Comparison of ENCODE assay signal across 20 cellular contexts in genomic region chr13:114000151-114001040, GRCh38. TPM values are rescaled to one million over a fixed set of nuclear protein-coding genes. Genes with fewer than 3 reads are reported as not detected.
DNase-seq lines count a peak whose midpoint lies in the region; ATAC-seq and TF ChIP-seq lines count a peak whose summit lies in the region.
"Had no signal": no experiment of that assay in that cellular context is flagged by ENCODE, and none has a peak within 500 bp of the region (broad histone marks: within the 10 kb centered on the region; RNA-seq: fewer than 3 reads in every experiment).

No MANE protein-coding gene starts in this region.

- H3K4me1 Mint-ChIP-seq in activated T-cell treated with anti-CD3 and anti-CD28 coated beads, Interleukin-2, amount 50 U/mL, for 24 hours (ENCODE audit: low read depth), result peaks cover 2% of the 10 kb centered on the region
- H3K4me1 Mint-ChIP-seq in CD8-positive, alpha-beta T cell (ENCODE audit: low read depth), result no peaks in the 10 kb centered on the region
- peaks cover 10% of the 10 kb centered on the region for H3K4me1 Mint-ChIP-seq in chondrocyte (ENCODE audit: low read depth)

- no peak overlapping the region for H3K27ac ChIP-seq in CD8-positive, alpha-beta T cell (ENCODE audit: low read depth, low read length)
- H3K27ac ChIP-seq: 22Rv1; BLaER1 treated with 17β-estradiol and CSF1 and Interleukin-3, amounts not matched to agents 10 nM and 100 nM; GM23248 had no signal

- no peaks in the 10 kb centered on the region for H3K9me3 Mint-ChIP-seq in activated T-cell treated with anti-CD3 and anti-CD28 coated beads, Interleukin-2, amount 50 U/mL, for 24 hours
- no peaks in the 10 kb centered on the region for H3K9me3 Mint-ChIP-seq in CD8-positive, alpha-beta T cell
- no peaks in the 10 kb centered on the region for H3K9me3 Mint-ChIP-seq in chondrocyte (ENCODE audit: low read depth)

- H3K36me3 ChIP-seq in CD8-positive, alpha-beta T cell (ENCODE audit: insufficient read depth, low read length), result peaks cover 65% of the 10 kb centered on the region

- no peak overlapping the region for H3K4me3 Mint-ChIP-seq in activated T-cell treated with anti-CD3 and anti-CD28 coated beads, Interleukin-2, amount 50 U/mL, for 24 hours
- H3K4me3 Mint-ChIP-seq in CD8-positive, alpha-beta T cell, result no peak overlapping the region
- no peak overlapping the region for H3K4me3 Mint-ChIP-seq in chondrocyte (ENCODE audit: unreplicated experiment)

- H3K27ac Mint-ChIP-seq in activated T-cell treated with anti-CD3 and anti-CD28 coated beads, Interleukin-2, amount 50 U/mL, for 24 hours, result peak overlapping the region; percentile 37
- H3K27ac Mint-ChIP-seq in CD8-positive, alpha-beta T cell, result peak overlapping the region; percentile 69
- peak overlapping the region; percentile 63 for H3K27ac Mint-ChIP-seq in chondrocyte (ENCODE audit: unreplicated experiment)

- TF ChIP-seq CTCF in CD8-positive, alpha-beta T cell (IDR thresholded peaks at IDR 0.05), result no peak
- TF ChIP-seq CTCF in chondrocyte (IDR thresholded peaks at IDR 0.05), result no peak

- no peak overlapping the region for H3K4me3 ChIP-seq in CD8-positive, alpha-beta T cell (ENCODE audit: low read depth, low read length)
- H3K4me3 ChIP-seq: BLaER1 treated with 17β-estradiol and CSF1 and Interleukin-3, amounts not matched to agents 10 nM and 100 nM; GM23248 had no signal

- DNase-seq in activated T-cell treated with anti-CD3 and anti-CD28 coated beads, Interleukin-2, amount 50 U/mL, for 24 hours, result no peak
- DNase-seq in activated T-cell treated with anti-CD3 and anti-CD28 coated beads for 4 hours (no peak), chondrocyte (ENCODE audit: low spot score) (peak; percentile 58), posterior vena cava (ENCODE audit: low spot score) (peak; percentile 60), ACHN (no peak), NCI-H187 (lab: John Stamatoyannopoulos, UW) (no peak), pons (ENCODE audit: low spot score) (no peak)
- DNase-seq in CD8-positive, alpha-beta T cell, result no peak
- DNase-seq: DND-41, GDM1, MM.1S, NCI-H1105, NCI-H1694 treated with DMSO at 0.1 percent for 48 hours, NCI-H446, NCI-H748 treated with DMSO at 0.1 percent for 48 hours, PC-3 had no signal

- peaks cover 64% of the 10 kb centered on the region for H3K36me3 Mint-ChIP-seq in activated T-cell treated with anti-CD3 and anti-CD28 coated beads, Interleukin-2, amount 50 U/mL, for 24 hours (ENCODE audit: low read depth)
- H3K36me3 Mint-ChIP-seq in CD8-positive, alpha-beta T cell, result peaks cover 71% of the 10 kb centered on the region
- H3K36me3 Mint-ChIP-seq in chondrocyte (ENCODE audit: low read depth), result peaks cover 20% of the 10 kb centered on the region

- ATAC-seq in CD8-positive, alpha-beta T cell, result no peak
- ATAC-seq: PC-3, SK-N-SH treated with all-trans-retinoic acid at 6 μM for 48 hours had no signal

- intact Hi-C loops in CD8-positive, alpha-beta T cell (cut with DNase I, micrococcal nuclease), result loop anchor here in 1 of 2 experiments (5.0 kb wide), 1 partner anchor 183 kb away; no protein-coding TSS in a partner anchor
- intact Hi-C loops in posterior vena cava (cut with DNase I), result no loop called here

- no peaks in the 10 kb centered on the region for H3K4me1 ChIP-seq in CD8-positive, alpha-beta T cell (ENCODE audit: insufficient read depth, low read length)
- H3K4me1 ChIP-seq: BLaER1 treated with 17β-estradiol and CSF1 and Interleukin-3, amounts not matched to agents 10 nM and 100 nM had no signal

- no peaks in the 10 kb centered on the region for H3K27me3 Mint-ChIP-seq in activated T-cell treated with anti-CD3 and anti-CD28 coated beads, Interleukin-2, amount 50 U/mL, for 24 hours
- no peaks in the 10 kb centered on the region for H3K27me3 Mint-ChIP-seq in CD8-positive, alpha-beta T cell (ENCODE audit: low read depth)
- no peaks in the 10 kb centered on the region for H3K27me3 Mint-ChIP-seq in chondrocyte (ENCODE audit: low read depth)

- CTCF ChIA-PET in CD8-positive, alpha-beta T cell (lab: Charles Lee), result no interaction called here

- no peaks in the 10 kb centered on the region for H3K27me3 ChIP-seq in CD8-positive, alpha-beta T cell (ENCODE audit: insufficient read depth, low read length)
- H3K27me3 ChIP-seq: BLaER1 treated with 17β-estradiol and CSF1 and Interleukin-3, amounts not matched to agents 10 nM and 100 nM had no signal

- POLR2A ChIA-PET in CD8-positive, alpha-beta T cell (lab: Charles Lee), result no interaction called here

- H3K9me3 ChIP-seq in CD8-positive, alpha-beta T cell (ENCODE audit: low read length), result no peaks in the 10 kb centered on the region
- H3K9me3 ChIP-seq: BLaER1 treated with 17β-estradiol and CSF1 and Interleukin-3, amounts not matched to agents 10 nM and 100 nM had no signal

- in situ Hi-C loops in ACHN (cut with HindIII; ENCODE audit: low pct_ligation_motif_present, low pct_unique_long_range_greater_than_20kb, low sequenced_read_pairs), result no loop called here

RNA-seq across cellular contexts. Expression of gene C13orf46, which starts 26.5 kb away (rescaled TPM):
- 10 to 100 TPM; 12.1 to 16.8 TPM for total RNA-seq in CD8-positive, alpha-beta T cell
- total RNA-seq in chondrocyte (1.7 to 2.2 TPM (median 2.0 TPM) in 3 replicates), posterior vena cava (1 to 10 TPM; 1.2 to 1.9 TPM)
- total RNA-seq: GM23248 had no signal

Comparison
In these comparisons a context has a peak if more than half of its experiments do, and no peak if none do; other contexts are left out.
1. DNase-seq: peak in chondrocyte (single experiment) and posterior vena cava (single experiment); none in activated T-cell treated with anti-CD3 and anti-CD28 coated beads, Interleukin-2, amount 50 U/mL, for 24 hours (single experiment), activated T-cell treated with anti-CD3 and anti-CD28 coated beads for 4 hours (single experiment), CD8-positive, alpha-beta T cell (0 of 7), ACHN (single experiment), NCI-H187 (0 of 2) and pons (single experiment).
2. Peak in every context shown above with its lines, with median percentiles within 50 percentile points of each other: H3K27ac Mint-ChIP-seq.